1 cellular context compared by ENCODE assay signal in genomic region chr21:33324311-33325221, GRCh38.
TF ChIP-seq lines count a peak whose summit lies in the region.

Gene IFNAR1 (plus strand): TSS chr21:33324970. CDS start chr21:33325056, 86 bp downstream.

TF ChIP-seq in HepG2, 621 proteins besides CTCF, POLR2A, EP300 and RAD21 (continued from another document and continues in another):
- TF ChIP-seq ZNF407 (CRISPR knock-in tag; IDR thresholded peaks at IDR 0.05; ENCODE audit: not compliant biosample characterization) (peak; percentile 71), ZNF101 (CRISPR knock-in tag; IDR thresholded peaks at IDR 0.05; ENCODE audit: borderline replicate concordance, low read depth) (no peak; the same call in 1 of the 2 replicates), ARNTL (CRISPR knock-in tag; IDR thresholded peaks at IDR 0.05) (peak; percentile 67; the same call in 1 of the 2 replicates), PTBP1 (IDR thresholded peaks at IDR 0.05; ENCODE audit: low read depth, low read length, poor library complexity, severe bottlenecking) (peak; percentile 82), NFKBIZ (CRISPR knock-in tag; IDR thresholded peaks at IDR 0.05) (0 out of 2 replicates have a peak, but pooled peaks have one; percentile 23), MNT (IDR thresholded peaks at IDR 0.05) (peak; percentile 14; the same call in 1 of the 2 replicates), BRF2 (CRISPR knock-in tag; IDR thresholded peaks at IDR 0.05) (peak; percentile 71), CBFB (CRISPR knock-in tag; IDR thresholded peaks at IDR 0.05) (peak; percentile 51; the same call in 1 of the 2 replicates), CCDC6 (CRISPR knock-in tag; IDR thresholded peaks at IDR 0.05) (no peak), ZNF747 (CRISPR knock-in tag; IDR thresholded peaks at IDR 0.05; ENCODE audit: borderline replicate concordance) (peak; percentile 86), CHD4 (IDR thresholded peaks at IDR 0.05; ENCODE audit: borderline replicate concordance, low read length) (no peak), ASH2L (IDR thresholded peaks at IDR 0.05; ENCODE audit: insufficient read length, low read depth, low read length) (peak; percentile 70), POLR2AphosphoS5 (IDR thresholded peaks at IDR 0.05; ENCODE audit: low read depth, low read length) (peak; percentile 92), ZNF790 (CRISPR knock-in tag; IDR thresholded peaks at IDR 0.05; ENCODE audit: borderline replicate concordance) (no peak), ZSCAN25 (CRISPR knock-in tag; IDR thresholded peaks at IDR 0.05) (peak; percentile 96), ZBTB26 (CRISPR knock-in tag; IDR thresholded peaks at IDR 0.05; ENCODE audit: borderline replicate concordance) (peak; percentile 22; the same call in 1 of the 2 replicates), KLF15 (CRISPR knock-in tag; IDR thresholded peaks at IDR 0.05; ENCODE audit: borderline replicate concordance) (0 out of 2 replicates have a peak, but pooled peaks have one; percentile 38), NKX3-1 (CRISPR knock-in tag; IDR thresholded peaks at IDR 0.05) (peak; percentile 35; the same call in 1 of the 2 replicates), KDM5B (CRISPR knock-in tag; IDR thresholded peaks at IDR 0.05; ENCODE audit: borderline replicate concordance) (peak; percentile 92; the same call in 1 of the 2 replicates), GLI4 (CRISPR knock-in tag; IDR thresholded peaks at IDR 0.05; ENCODE audit: borderline replicate concordance) (peak; percentile 22; the same call in 1 of the 2 replicates), ZNF749 (CRISPR knock-in tag; IDR thresholded peaks at IDR 0.05; ENCODE audit: borderline replicate concordance) (peak; percentile 60; the same call in 1 of the 2 replicates), ZNF296 (CRISPR knock-in tag; conservative IDR thresholded peaks at IDR 0.05) (no peak), IKZF4 (CRISPR knock-in tag; IDR thresholded peaks at IDR 0.05; ENCODE audit: borderline replicate concordance, low read depth, not compliant biosample characterization) (peak; percentile 21), KAT8 (CRISPR knock-in tag; IDR thresholded peaks at IDR 0.05) (peak; percentile 78), PHF8 (CRISPR knock-in tag; IDR thresholded peaks at IDR 0.05) (peak; percentile 92), BCL6 (CRISPR knock-in tag; IDR thresholded peaks at IDR 0.05) (0 out of 2 replicates have a peak, but pooled peaks have one; percentile 7), ZNF451 (CRISPR knock-in tag; IDR thresholded peaks at IDR 0.05) (peak; percentile 55; the same call in 1 of the 2 replicates), CENPX (CRISPR knock-in tag; IDR thresholded peaks at IDR 0.05) (no peak), HDAC1 (CRISPR knock-in tag; IDR thresholded peaks at IDR 0.05) (peak; percentile 88), NFYB (CRISPR knock-in tag; IDR thresholded peaks at IDR 0.05) (peak; percentile 38; the same call in 1 of the 2 replicates), ZNF572 (CRISPR knock-in tag; IDR thresholded peaks at IDR 0.05) (peak; percentile 97), ZNF883 (CRISPR knock-in tag; IDR thresholded peaks at IDR 0.05; ENCODE audit: not compliant biosample characterization) (peak; percentile 57), ZZZ3 (CRISPR knock-in tag; IDR thresholded peaks at IDR 0.05; ENCODE audit: borderline replicate concordance) (peak; percentile 50; the same call in 1 of the 2 replicates), BORCS8-MEF2B (CRISPR knock-in tag; IDR thresholded peaks at IDR 0.05) (peak; percentile 83), POLR2G (IDR thresholded peaks at IDR 0.05; ENCODE audit: low read depth, low read length) (peak; percentile 82), PRMT3 (CRISPR knock-in tag; IDR thresholded peaks at IDR 0.05; ENCODE audit: borderline replicate concordance, low read depth) (no peak), NR2F1 (CRISPR knock-in tag; IDR thresholded peaks at IDR 0.05) (peak; percentile 29 to 68; a peak in 2 of 4 replicates), ZNF512B (CRISPR knock-in tag; IDR thresholded peaks at IDR 0.05; ENCODE audit: borderline replicate concordance) (0 out of 2 replicates have a peak, but pooled peaks have one; percentile 24), ZBTB20 (CRISPR knock-in tag; IDR thresholded peaks at IDR 0.05; ENCODE audit: borderline replicate concordance, low read depth) (peak; percentile 69; the same call in 1 of the 2 replicates), ZNF512 (CRISPR knock-in tag; IDR thresholded peaks at IDR 0.05) (0 out of 2 replicates have a peak, but pooled peaks have one; percentile 26), ZNF333 (CRISPR knock-in tag; IDR thresholded peaks at IDR 0.05; ENCODE audit: borderline replicate concordance) (peak; percentile 63; the same call in 1 of the 2 replicates), ZBTB37 (CRISPR knock-in tag; IDR thresholded peaks at IDR 0.05) (no peak), ATM (IDR thresholded peaks at IDR 0.05; ENCODE audit: borderline replicate concordance) (no peak)
